Comparison of ENCODE assay signal across 1 cellular context in the genomic region with DNA sequence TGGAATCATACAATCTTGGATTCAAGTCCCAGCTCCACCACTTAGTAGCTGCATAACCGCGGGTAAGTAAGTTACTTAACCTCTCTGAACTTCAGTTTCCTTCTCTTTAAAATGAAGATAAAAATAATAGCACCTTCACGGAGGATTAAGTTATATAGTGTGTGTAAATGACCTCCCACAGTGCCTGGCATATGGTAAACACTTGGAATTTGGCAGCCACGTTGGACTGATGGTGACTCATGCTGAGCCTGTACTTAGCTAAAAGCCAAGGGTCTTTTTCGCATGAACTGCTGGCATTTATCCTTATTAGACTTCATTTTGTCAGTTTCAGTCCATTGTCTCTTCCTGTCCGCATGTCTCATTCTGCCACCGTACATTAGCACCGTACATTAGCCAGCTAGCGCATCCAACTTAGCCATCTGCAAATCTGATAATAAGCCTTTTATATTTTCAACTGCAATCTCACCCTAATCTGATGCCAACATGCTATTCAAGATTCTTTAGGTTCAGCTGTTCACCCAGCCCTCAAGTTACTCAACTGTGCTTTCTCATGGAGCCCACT.
TF ChIP-seq lines count a peak whose summit lies in the region.

No MANE protein-coding gene starts in this region.

TF ChIP-seq in SK-N-SH treated with all-trans-retinoic acid at 6 μM for 48 hours, 23 proteins besides CTCF, POLR2A, EP300 and RAD21 (continued from another document):
- TF ChIP-seq, protein P1, sequence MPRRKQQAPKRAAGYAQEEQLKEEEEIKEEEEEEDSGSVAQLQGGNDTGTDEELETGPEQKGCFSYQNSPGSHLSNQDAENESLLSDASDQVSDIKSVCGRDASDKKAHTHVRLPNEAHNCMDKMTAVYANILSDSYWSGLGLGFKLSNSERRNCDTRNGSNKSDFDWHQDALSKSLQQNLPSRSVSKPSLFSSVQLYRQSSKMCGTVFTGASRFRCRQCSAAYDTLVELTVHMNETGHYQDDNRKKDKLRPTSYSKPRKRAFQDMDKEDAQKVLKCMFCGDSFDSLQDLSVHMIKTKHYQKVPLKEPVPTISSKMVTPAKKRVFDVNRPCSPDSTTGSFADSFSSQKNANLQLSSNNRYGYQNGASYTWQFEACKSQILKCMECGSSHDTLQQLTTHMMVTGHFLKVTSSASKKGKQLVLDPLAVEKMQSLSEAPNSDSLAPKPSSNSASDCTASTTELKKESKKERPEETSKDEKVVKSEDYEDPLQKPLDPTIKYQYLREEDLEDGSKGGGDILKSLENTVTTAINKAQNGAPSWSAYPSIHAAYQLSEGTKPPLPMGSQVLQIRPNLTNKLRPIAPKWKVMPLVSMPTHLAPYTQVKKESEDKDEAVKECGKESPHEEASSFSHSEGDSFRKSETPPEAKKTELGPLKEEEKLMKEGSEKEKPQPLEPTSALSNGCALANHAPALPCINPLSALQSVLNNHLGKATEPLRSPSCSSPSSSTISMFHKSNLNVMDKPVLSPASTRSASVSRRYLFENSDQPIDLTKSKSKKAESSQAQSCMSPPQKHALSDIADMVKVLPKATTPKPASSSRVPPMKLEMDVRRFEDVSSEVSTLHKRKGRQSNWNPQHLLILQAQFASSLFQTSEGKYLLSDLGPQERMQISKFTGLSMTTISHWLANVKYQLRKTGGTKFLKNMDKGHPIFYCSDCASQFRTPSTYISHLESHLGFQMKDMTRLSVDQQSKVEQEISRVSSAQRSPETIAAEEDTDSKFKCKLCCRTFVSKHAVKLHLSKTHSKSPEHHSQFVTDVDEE (CRISPR knock-in tag; IDR thresholded peaks at IDR 0.05), result no peak
- TF ChIP-seq RARB (CRISPR knock-in tag; IDR thresholded peaks at IDR 0.05) (no peak), CSDC2 (CRISPR knock-in tag; IDR thresholded peaks at IDR 0.05) (no peak), ZFP30 (CRISPR knock-in tag; IDR thresholded peaks at IDR 0.05) (no peak), ZNF70 (CRISPR knock-in tag; IDR thresholded peaks at IDR 0.05) (no peak), ARNTL (CRISPR knock-in tag; IDR thresholded peaks at IDR 0.05; ENCODE audit: borderline replicate concordance, low read depth) (no peak), ISL1 (CRISPR knock-in tag; IDR thresholded peaks at IDR 0.05) (peak; percentile 98), SNAI2 (CRISPR knock-in tag; IDR thresholded peaks at IDR 0.05) (peak; percentile 67; the same call in 1 of the 2 replicates), TCF4 (CRISPR knock-in tag; IDR thresholded peaks at IDR 0.05; ENCODE audit: borderline replicate concordance) (peak; percentile 52; the same call in 1 of the 2 replicates), GLIS3 (CRISPR knock-in tag; IDR thresholded peaks at IDR 0.05) (0 out of 2 replicates have a peak, but pooled peaks have one; percentile 44)
- TF ChIP-seq, protein P2, sequence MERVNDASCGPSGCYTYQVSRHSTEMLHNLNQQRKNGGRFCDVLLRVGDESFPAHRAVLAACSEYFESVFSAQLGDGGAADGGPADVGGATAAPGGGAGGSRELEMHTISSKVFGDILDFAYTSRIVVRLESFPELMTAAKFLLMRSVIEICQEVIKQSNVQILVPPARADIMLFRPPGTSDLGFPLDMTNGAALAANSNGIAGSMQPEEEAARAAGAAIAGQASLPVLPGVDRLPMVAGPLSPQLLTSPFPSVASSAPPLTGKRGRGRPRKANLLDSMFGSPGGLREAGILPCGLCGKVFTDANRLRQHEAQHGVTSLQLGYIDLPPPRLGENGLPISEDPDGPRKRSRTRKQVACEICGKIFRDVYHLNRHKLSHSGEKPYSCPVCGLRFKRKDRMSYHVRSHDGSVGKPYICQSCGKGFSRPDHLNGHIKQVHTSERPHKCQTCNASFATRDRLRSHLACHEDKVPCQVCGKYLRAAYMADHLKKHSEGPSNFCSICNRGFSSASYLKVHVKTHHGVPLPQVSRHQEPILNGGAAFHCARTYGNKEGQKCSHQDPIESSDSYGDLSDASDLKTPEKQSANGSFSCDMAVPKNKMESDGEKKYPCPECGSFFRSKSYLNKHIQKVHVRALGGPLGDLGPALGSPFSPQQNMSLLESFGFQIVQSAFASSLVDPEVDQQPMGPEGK (CRISPR knock-in tag; IDR thresholded peaks at IDR 0.05; ENCODE audit: borderline replicate concordance), result 0 out of 2 replicates have a peak, but pooled peaks have one; percentile 77
- TF ChIP-seq, protein P3, sequence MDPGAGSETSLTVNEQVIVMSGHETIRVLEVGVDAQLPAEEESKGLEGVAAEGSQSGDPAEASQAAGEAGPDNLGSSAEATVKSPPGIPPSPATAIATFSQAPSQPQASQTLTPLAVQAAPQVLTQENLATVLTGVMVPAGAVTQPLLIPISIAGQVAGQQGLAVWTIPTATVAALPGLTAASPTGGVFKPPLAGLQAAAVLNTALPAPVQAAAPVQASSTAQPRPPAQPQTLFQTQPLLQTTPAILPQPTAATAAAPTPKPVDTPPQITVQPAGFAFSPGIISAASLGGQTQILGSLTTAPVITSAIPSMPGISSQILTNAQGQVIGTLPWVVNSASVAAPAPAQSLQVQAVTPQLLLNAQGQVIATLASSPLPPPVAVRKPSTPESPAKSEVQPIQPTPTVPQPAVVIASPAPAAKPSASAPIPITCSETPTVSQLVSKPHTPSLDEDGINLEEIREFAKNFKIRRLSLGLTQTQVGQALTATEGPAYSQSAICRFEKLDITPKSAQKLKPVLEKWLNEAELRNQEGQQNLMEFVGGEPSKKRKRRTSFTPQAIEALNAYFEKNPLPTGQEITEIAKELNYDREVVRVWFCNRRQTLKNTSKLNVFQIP (CRISPR knock-in tag; IDR thresholded peaks at IDR 0.05; ENCODE audit: borderline replicate concordance, low read depth), result no peak
- TF ChIP-seq, protein P4, sequence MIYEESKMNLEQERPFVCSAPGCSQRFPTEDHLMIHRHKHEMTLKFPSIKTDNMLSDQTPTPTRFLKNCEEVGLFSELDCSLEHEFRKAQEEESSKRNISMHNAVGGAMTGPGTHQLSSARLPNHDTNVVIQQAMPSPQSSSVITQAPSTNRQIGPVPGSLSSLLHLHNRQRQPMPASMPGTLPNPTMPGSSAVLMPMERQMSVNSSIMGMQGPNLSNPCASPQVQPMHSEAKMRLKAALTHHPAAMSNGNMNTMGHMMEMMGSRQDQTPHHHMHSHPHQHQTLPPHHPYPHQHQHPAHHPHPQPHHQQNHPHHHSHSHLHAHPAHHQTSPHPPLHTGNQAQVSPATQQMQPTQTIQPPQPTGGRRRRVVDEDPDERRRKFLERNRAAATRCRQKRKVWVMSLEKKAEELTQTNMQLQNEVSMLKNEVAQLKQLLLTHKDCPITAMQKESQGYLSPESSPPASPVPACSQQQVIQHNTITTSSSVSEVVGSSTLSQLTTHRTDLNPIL (CRISPR knock-in tag; IDR thresholded peaks at IDR 0.05; ENCODE audit: low read depth), result 0 out of 2 replicates have a peak, but pooled peaks have one; percentile 26
